Comparison of ENCODE assay signal across 1 cellular context in the genomic region with DNA sequence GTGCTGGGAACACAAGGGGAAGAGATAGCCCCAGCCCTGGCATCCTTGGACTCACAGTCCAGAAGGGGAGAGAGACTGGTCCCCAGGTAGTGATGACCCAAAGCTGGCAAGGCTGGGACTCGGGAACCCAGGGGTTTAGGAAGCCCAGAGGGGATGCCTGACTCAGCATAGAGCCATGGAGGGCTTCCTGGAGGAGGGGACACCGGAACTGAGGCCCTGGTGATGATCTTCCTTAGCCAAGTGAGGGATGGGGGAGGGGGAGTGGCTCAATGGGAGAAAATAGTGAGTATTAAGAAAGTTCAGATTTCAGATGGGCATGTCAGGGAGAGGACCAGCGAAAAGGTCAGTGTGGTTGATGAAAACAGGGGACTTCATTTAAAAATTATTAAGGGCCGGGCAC.
TF ChIP-seq lines count a peak whose summit lies in the region.

No MANE protein-coding gene starts in this region.

TF ChIP-seq in WTC11, 78 proteins besides CTCF, POLR2A, EP300 and RAD21 (continued from another document):
- TF ChIP-seq, protein P1, sequence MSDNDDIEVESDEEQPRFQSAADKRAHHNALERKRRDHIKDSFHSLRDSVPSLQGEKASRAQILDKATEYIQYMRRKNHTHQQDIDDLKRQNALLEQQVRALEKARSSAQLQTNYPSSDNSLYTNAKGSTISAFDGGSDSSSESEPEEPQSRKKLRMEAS (CRISPR knock-in tag; IDR thresholded peaks at IDR 0.05) = no peak
- no peak for TF ChIP-seq MXD4 (CRISPR knock-in tag; IDR thresholded peaks at IDR 0.05; ENCODE audit: borderline replicate concordance)
- no peak for TF ChIP-seq FOXJ3 (CRISPR knock-in tag; IDR thresholded peaks at IDR 0.05; ENCODE audit: borderline replicate concordance)
- no peak for TF ChIP-seq ETV6 (CRISPR knock-in tag; IDR thresholded peaks at IDR 0.05)
- no peak for TF ChIP-seq NFATC4 (CRISPR knock-in tag; IDR thresholded peaks at IDR 0.05)
- TF ChIP-seq GRHL2 (CRISPR knock-in tag; IDR thresholded peaks at IDR 0.05; ENCODE audit: insufficient replicate concordance, severe bottlenecking) = no peak
- TF ChIP-seq ZNF423 (CRISPR knock-in tag; IDR thresholded peaks at IDR 0.05) = no peak
TF ChIP-seq in WTC11: peak in this region for 0.
